34 cellular contexts compared by ENCODE assay signal in the genomic region with DNA sequence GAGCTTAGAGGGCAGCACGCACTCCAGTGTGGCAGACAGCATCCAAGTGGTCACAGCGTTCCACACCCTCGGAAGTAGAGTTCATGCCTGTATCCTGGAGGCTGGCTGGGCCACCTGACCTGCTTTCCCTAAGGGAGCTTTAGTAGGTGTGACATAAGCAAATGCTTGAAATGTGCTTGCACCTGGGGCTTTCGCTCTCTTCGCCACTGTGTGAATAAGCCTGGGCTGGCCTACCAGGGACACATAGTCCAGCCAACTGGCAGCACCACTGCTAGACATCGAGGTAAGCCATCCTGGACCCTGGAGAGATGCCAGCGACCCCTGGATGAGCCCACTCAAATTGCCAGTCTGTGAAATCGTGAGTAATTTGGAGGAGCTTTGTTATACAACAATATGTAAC. TPM values are rescaled to one million over a fixed set of nuclear protein-coding genes. Genes with fewer than 3 reads are reported as not detected.
"Had no signal": no experiment of that assay in that cellular context is flagged by ENCODE, and none has a peak within 500 bp of the region (broad histone marks: within the 10 kb centered on the region; RNA-seq: fewer than 3 reads in every experiment).

No MANE protein-coding gene starts in this region.

- H3K27ac Mint-ChIP-seq: activated B cell treated with CpG ODN at 0.5 μM for 24 hours; activated CD8-positive, alpha-beta T cell treated with anti-CD3 and anti-CD28 coated beads for 36 hours; activated naive CD8-positive, alpha-beta T cell; activated T-helper 1 cell treated with anti-CD3 and anti-CD28 coated beads, Interleukin-12 subunit alpha, Interleukin-12 subunit beta, Interleukin-2, Interleukin-4 antibody, amounts not matched to agents 30 ng/mL and 10 ng/mL and 1 ng/mL, durations not matched to agents 14 hours and 24 hours and 36 hours; activated T-helper 2 cell treated with anti-CD3 and anti-CD28 coated beads, Interferon-gamma antibody, Interleukin-2, Interleukin-4, amounts not matched to agents 10 μg/mL and 5 μg/mL and 100 μg/mL, durations not matched to agents 14 hours and 24 hours and 36 hours; dendritic cell treated with granulocyte-macrophage colony-stimulating factor and Interleukin-4, amounts not matched to agents 40 ng/mL and 50 ng/mL, for 4 days; T-helper 17 cell; T-helper 2 cell treated with Interferon-gamma antibody and Interleukin-4, amounts not matched to agents 5 μg/mL and 100 μg/mL, for 36 hours had no signal

- H3K4me3 Mint-ChIP-seq: activated B cell treated with CpG ODN at 0.5 μM for 24 hours; activated CD8-positive, alpha-beta T cell treated with anti-CD3 and anti-CD28 coated beads for 36 hours; activated naive CD8-positive, alpha-beta T cell; activated T-cell treated with anti-CD3 and anti-CD28 coated beads, Interleukin-2, amount 50 U/mL, for 4 hours; activated T-helper 1 cell treated with anti-CD3 and anti-CD28 coated beads, Interleukin-12 subunit alpha, Interleukin-12 subunit beta, Interleukin-2, Interleukin-4 antibody, amounts not matched to agents 30 ng/mL and 10 ng/mL and 1 ng/mL, durations not matched to agents 14 hours and 24 hours and 36 hours; dendritic cell treated with granulocyte-macrophage colony-stimulating factor and Interleukin-4, amounts not matched to agents 40 ng/mL and 50 ng/mL, for 4 days; T-helper 17 cell; T-helper 2 cell treated with Interferon-gamma antibody and Interleukin-4, amounts not matched to agents 5 μg/mL and 100 μg/mL, for 36 hours had no signal

- H3K4me1 ChIP-seq: body of pancreas, esophagus muscularis mucosa, foreskin keratinocyte, gastrocnemius medialis, heart left ventricle had no signal

- H3K9me3 Mint-ChIP-seq: activated T-helper 1 cell treated with anti-CD3 and anti-CD28 coated beads, Interleukin-12 subunit alpha, Interleukin-12 subunit beta, Interleukin-2, Interleukin-4 antibody, amounts not matched to agents 30 ng/mL and 10 ng/mL and 1 ng/mL, durations not matched to agents 14 hours and 24 hours and 36 hours; activated T-helper 2 cell treated with anti-CD3 and anti-CD28 coated beads, Interferon-gamma antibody, Interleukin-2, Interleukin-4, amounts not matched to agents 10 μg/mL and 5 μg/mL and 100 μg/mL, durations not matched to agents 14 hours and 24 hours and 36 hours; T-helper 2 cell treated with Interferon-gamma antibody and Interleukin-4, amounts not matched to agents 5 μg/mL and 100 μg/mL, for 36 hours had no signal

- H3K36me3 ChIP-seq: esophagus muscularis mucosa, gastrocnemius medialis, heart left ventricle, WERI-Rb-1 had no signal

- ATAC-seq: activated CD4-positive, CD25-positive, alpha-beta regulatory T cell treated with anti-CD3 and anti-CD28 coated beads, Interleukin-2, amount 50 U/mL, for 24 hours; activated CD8-positive, alpha-beta T cell treated with anti-CD3 and anti-CD28 coated beads for 36 hours; activated T-cell treated with anti-CD3 and anti-CD28 coated beads, Interleukin-2, amount 50 U/mL, for 4 hours; body of pancreas; foreskin keratinocyte; gastrocnemius medialis; heart left ventricle; T-helper 17 cell had no signal

- H3K4me1 Mint-ChIP-seq: activated B cell treated with CpG ODN at 0.5 μM for 24 hours, T-helper 17 cell had no signal

- H3K4me3 ChIP-seq: body of pancreas, coronary artery, dorsolateral prefrontal cortex, esophagus muscularis mucosa, gastrocnemius medialis, heart left ventricle had no signal

- H3K27ac ChIP-seq: body of pancreas, coronary artery, dorsolateral prefrontal cortex, esophagus muscularis mucosa, foreskin keratinocyte, gastrocnemius medialis, heart left ventricle, WERI-Rb-1 had no signal

- H3K9me3 ChIP-seq: body of pancreas had no signal

- H3K27me3 ChIP-seq: body of pancreas, foreskin keratinocyte had no signal

- DNase-seq: activated B cell treated with CpG ODN at 0.5 μM for 24 hours; activated CD4-positive, alpha-beta T cell treated with anti-CD3 and anti-CD28 coated beads for 48 hours; activated CD4-positive, alpha-beta T cell treated with anti-CD3 and anti-CD28 coated beads, Interleukin-2, amount 50 U/mL, for 1 hour; activated CD4-positive, alpha-beta T cell treated with anti-CD3 and anti-CD28 coated beads, Interleukin-2, amount 50 U/mL, for 48 hours; activated CD8-positive, alpha-beta memory T cell treated with anti-CD3 and anti-CD28 coated beads for 24 hours; activated CD8-positive, alpha-beta T cell treated with anti-CD3 and anti-CD28 coated beads for 36 hours; activated gamma-delta T cell treated with Interleukin-2 at 50 U/mL for 16 hours; activated naive CD4-positive, alpha-beta T cell treated with anti-CD3 and anti-CD28 coated beads, Interleukin-2, amount 50 U/mL, for 16 hours; activated naive CD4-positive, alpha-beta T cell treated with Interleukin-2 at 50 U/mL for 16 hours; activated T-cell treated with anti-CD3 and anti-CD28 coated beads, Interleukin-2, amount 50 U/mL, for 4 hours; amygdala; body of pancreas; central memory CD4-positive, alpha-beta T cell; cerebellar nuclear complex; dorsolateral prefrontal cortex; effector memory CD4-positive, alpha-beta T cell; erythroblast; foreskin keratinocyte; gastrocnemius medialis; glutamatergic neuron; heart left ventricle; T-helper 1 cell; T-helper 17 cell; T1000; WERI-Rb-1 had no signal

RNA-seq across cellular contexts. Expression of a gene that starts 24.9 kb away (rescaled TPM):
- total RNA-seq: activated B cell treated with CpG ODN at 0.5 μM for 24 hours; activated CD8-positive, alpha-beta T cell treated with anti-CD3 and anti-CD28 coated beads for 36 hours; activated T-cell treated with anti-CD3 and anti-CD28 coated beads, Interleukin-2, amount 50 U/mL, for 4 hours; activated T-helper 1 cell treated with anti-CD3 and anti-CD28 coated beads, Interleukin-12 subunit alpha, Interleukin-12 subunit beta, Interleukin-2, Interleukin-4 antibody, amounts not matched to agents 30 ng/mL and 10 ng/mL and 1 ng/mL, durations not matched to agents 14 hours and 24 hours and 36 hours; activated T-helper 2 cell treated with anti-CD3 and anti-CD28 coated beads, Interferon-gamma antibody, Interleukin-2, Interleukin-4, amounts not matched to agents 10 μg/mL and 5 μg/mL and 100 μg/mL, durations not matched to agents 14 hours and 24 hours and 36 hours; aorta; body of pancreas; dorsolateral prefrontal cortex; esophagus muscularis mucosa; T-helper 17 cell had no signal
- polyA plus RNA-seq: aorta had no signal
